ENCODE assay signal across 1 cellular context in genomic region chr11:59426361-59427067, GRCh38.
TF ChIP-seq lines count a peak whose summit lies in the region.

Gene OR5A2 (minus strand): TSS chr11:59426413. CDS start chr11:59422953, 3,460 bp downstream.

TF ChIP-seq in HepG2, 621 proteins besides CTCF, POLR2A, EP300 and RAD21:
- TF ChIP-seq KIAA2018 (CRISPR knock-in tag; IDR thresholded peaks at IDR 0.05; ENCODE audit: borderline replicate concordance) (no peak), ATF7 (IDR thresholded peaks at IDR 0.05) (peak; percentile 74), ATF7 (CRISPR knock-in tag; IDR thresholded peaks at IDR 0.05) (no peak)
